In genomic region chr4:128234836-128235235, GRCh38 we compare ENCODE assay signal across 28 cellular contexts.
"Had no signal": no experiment of that assay in that cellular context is flagged by ENCODE, and none has a peak within 500 bp of the region (broad histone marks: within the 10 kb centered on the region; RNA-seq: fewer than 3 reads in every experiment).

No MANE protein-coding gene starts in this region.

- H2AFZ ChIP-seq: neural progenitor cell, parathyroid adenoma had no signal

- ATAC-seq: natural killer cell; psoas muscle; right cardiac atrium; sciatic nerve; stimulated activated memory B cell treated with anti-CD40 and anti-IgM and Interleukin-4, amounts not matched to agents 10 μg/mL and 1 μg/mL and 100 μg/mL, for 72 hours; stimulated activated naive CD8-positive, alpha-beta T cell treated with anti-CD3 and anti-CD28 coated beads, Interleukin-15, amount 100 ng/mL, for 72 hours; stimulated activated naive CD8-positive, alpha-beta T cell treated with anti-CD3 and anti-CD28 coated beads, Interleukin-15, Interleukin-2, amounts not matched to agents 100 U/mL and 50 U/mL, for 24 hours; upper lobe of right lung had no signal

- H3K4me2 ChIP-seq: neural progenitor cell, smooth muscle cell had no signal

- H3K79me2 ChIP-seq: parathyroid adenoma had no signal

- H3K9me3 ChIP-seq: ovary, psoas muscle, spleen, suprapubic skin, testis, tibial artery, transverse colon, upper lobe of right lung, uterus had no signal

- H3K9ac ChIP-seq: neural progenitor cell, parathyroid adenoma had no signal

- DNase-seq: natural killer cell; occipital lobe; ovary; posterior cingulate gyrus; psoas muscle; right cardiac atrium; spleen; stimulated activated CD4-positive, alpha-beta T cell treated with anti-CD3 and anti-CD28 coated beads, Interleukin-12 subunit alpha, Interleukin-12 subunit beta, amount 100 ng/mL, for 4 hours; stimulated activated CD4-positive, alpha-beta T cell treated with anti-CD3 and anti-CD28 coated beads, Interleukin-1b, Interleukin-23, amount 100 ng/mL, for 48 hours; stimulated activated CD4-positive, alpha-beta T cell treated with anti-CD3 and anti-CD28 coated beads, Interleukin-4, amount 100 ng/mL, for 1 hour; stimulated activated CD4-positive, alpha-beta T cell treated with anti-CD3 and anti-CD28 coated beads, Interleukin-4, amount 100 ng/mL, for 4 hours; stimulated activated CD8-positive, alpha-beta memory T cell treated with anti-CD3 and anti-CD28 coated beads, Interleukin-4, amount 100 ng/mL, for 48 hours; stimulated activated naive CD4-positive, alpha-beta T cell; stimulated activated naive CD8-positive, alpha-beta T cell treated with anti-CD3 and anti-CD28 coated beads, Interleukin-15, amount 100 ng/mL, for 72 hours; stimulated activated naive CD8-positive, alpha-beta T cell treated with anti-CD3 and anti-CD28 coated beads, Interleukin-15, Interleukin-2, amounts not matched to agents 100 U/mL and 50 U/mL, for 24 hours; substantia nigra; testis; tibial artery; transverse colon; upper lobe of right lung; uterus had no signal

- H3K27me3 ChIP-seq: neural progenitor cell, ovary, spleen, suprapubic skin, testis, tibial artery, transverse colon, upper lobe of right lung, uterus had no signal

- H3K4me1 ChIP-seq: neural progenitor cell, parathyroid adenoma, psoas muscle, spleen, suprapubic skin, testis, tibial artery, transverse colon, upper lobe of right lung, uterus had no signal

- H3K4me3 ChIP-seq: neural progenitor cell, ovary, psoas muscle, skin epidermis, smooth muscle cell, spleen, suprapubic skin, testis, tibial artery, transverse colon, upper lobe of right lung, uterus had no signal

- H3K36me3 ChIP-seq: neural progenitor cell, ovary, spleen, suprapubic skin, tibial artery, transverse colon, upper lobe of right lung, uterus had no signal

- H3K27ac ChIP-seq: neural progenitor cell, ovary, parathyroid adenoma, psoas muscle, skin epidermis, spleen, suprapubic skin, testis, tibial artery, transverse colon, upper lobe of right lung, uterus had no signal
